Comparison of ENCODE assay signal across 8 cellular contexts in genomic region chr5:132495672-132496630, GRCh38. TPM values are rescaled to one million over a fixed set of nuclear protein-coding genes. Genes with fewer than 3 reads are reported as not detected.
DNase-seq lines count a peak whose midpoint lies in the region; ATAC-seq and TF ChIP-seq lines count a peak whose summit lies in the region.

No MANE protein-coding gene starts in this region.

- no peak for TF ChIP-seq CTCF in AG09309 (IDR thresholded peaks at IDR 0.05; ENCODE audit: control insufficient read depth, insufficient read depth, low read depth, low read length, missing control alignments)
- TF ChIP-seq CTCF in colonic mucosa (IDR thresholded peaks at IDR 0.05): no peak

- no peaks in the 10 kb centered on the region for H3K27me3 ChIP-seq in colonic mucosa

- H3K4me3 ChIP-seq in AG09309 (ENCODE audit: control insufficient read depth, low read depth, low read length) (peak overlapping the region; percentile 65), colonic mucosa (peak overlapping the region; percentile 41)

- H3K9ac ChIP-seq in colonic mucosa (ENCODE audit: low read depth in 2 of 2, low read length in 2 of 2): peak overlapping the region; percentile 77 to 95

- no peaks in the 10 kb centered on the region for H3K9me3 ChIP-seq in colonic mucosa

- ATAC-seq in GM19025 (IDR thresholded peaks at IDR 0.05; ENCODE audit: low read depth, unreplicated experiment) (peak; percentile 38), HG03280 (IDR thresholded peaks at IDR 0.05; ENCODE audit: unreplicated experiment) (peak; percentile 46), left colon (peak; percentile 77)

- peaks cover 26% of the 10 kb centered on the region for H3K4me1 ChIP-seq in colonic mucosa

- intact Hi-C loops in colonic mucosa (cut with DNase I): no loop called here
- intact Hi-C loops in left colon (cut with DNase I, micrococcal nuclease): no loop called here

- peak overlapping the region; percentile 91 for H3K27ac ChIP-seq in colonic mucosa

- H3K36me3 ChIP-seq in colonic mucosa: no peaks in the 10 kb centered on the region

- DNase-seq in AG09309 (ENCODE audit: low read depth) (peak; percentile 69), NCI-H460 (ENCODE audit: extremely low read depth, low read depth) (peak; percentile 72), colonic mucosa (peak; percentile 97), left colon (peak; percentile 93 to 99)
- DNase-seq in activated CD4-positive, alpha-beta T cell treated with anti-CD3 and anti-CD28 coated beads for 4 hours: peak; percentile 86 to 94
- peak; percentile 90 for DNase-seq in stimulated activated CD4-positive, alpha-beta T cell treated with anti-CD3 and anti-CD28 coated beads, Interleukin-1b, Interleukin-23, amount 100 ng/mL, for 48 hours

RNA-seq across cellular contexts. Expression of gene IRF1, which starts 5.4 kb away (rescaled TPM):
- total RNA-seq in NCI-H460 (2014; rRNA removed; shearing (Covaris generic)): 11.7 and 12.1 TPM in 2 replicates
- polyA plus RNA-seq in NCI-H460 (2014; cell fraction: nucleus; rRNA removed): 4.5 and 5.6 TPM in 2 replicates
- total RNA-seq in colonic mucosa (10 to 100 TPM; 59.7 to 87.8 TPM), left colon (100 to 1,000 TPM in 1 of 2 donors, 10 to 100 TPM in 1; 97.7 to 126 TPM)

RNA-seq across cellular contexts. Expression of gene IL5, which starts 47.4 kb away (rescaled TPM):
- total RNA-seq in NCI-H460 (2014; rRNA removed; shearing (Covaris generic)): not detected in 2 replicates
- not detected in 2 replicates for polyA plus RNA-seq in NCI-H460 (2014; cell fraction: nucleus; rRNA removed)
- total RNA-seq in colonic mucosa (not detected), left colon (not detected)

Comparison
In these comparisons a context has a peak if more than half of its experiments do, and no peak if none do; other contexts are left out.
1. Peak in every context shown above with its lines: DNase-seq, ATAC-seq, H3K4me3 ChIP-seq and H3K27ac ChIP-seq.